ENCODE assay signal across 8 cellular contexts in genomic region chr3:183265713-183266417, GRCh38. TPM values are rescaled to one million over a fixed set of nuclear protein-coding genes. Genes with fewer than 3 reads are reported as not detected.
DNase-seq lines count a peak whose midpoint lies in the region; ATAC-seq and TF ChIP-seq lines count a peak whose summit lies in the region.

No MANE protein-coding gene starts in this region.

- TF ChIP-seq CTCF in heart left ventricle (IDR thresholded peaks at IDR 0.05): no peak
- no peak for TF ChIP-seq CTCF in thoracic aorta (IDR thresholded peaks at IDR 0.05)

- H3K4me1 ChIP-seq in heart left ventricle: peaks cover 0 to 45% (median 9%) of the 10 kb centered on the region in 12 donors
- H3K4me1 ChIP-seq in thoracic aorta (ENCODE audit: control insufficient read depth in 1 of 2, low read depth in 2 of 2): peaks cover 0 to 7% of the 10 kb centered on the region in 2 donors

- H3K27me3 ChIP-seq in heart left ventricle: no peaks in the 10 kb centered on the region
- no peaks in the 10 kb centered on the region for H3K27me3 ChIP-seq in thoracic aorta (replicated peaks; ENCODE audit: insufficient read depth)

- H3K27ac ChIP-seq in heart left ventricle: peak overlapping the region in 9 of 12 donors; percentile 13 to 79 (median 53)
- H3K27ac ChIP-seq in thoracic aorta: no peak overlapping the region

- no peak for DNase-seq in heart left ventricle
- DNase-seq in cardiac septum (ENCODE audit: low spot score): no peak
- DNase-seq in activated gamma-delta T cell treated with anti-CD3 and anti-CD28 coated beads, Interleukin-2, amount 50 U/mL, for 16 hours (ENCODE audit: low read depth): peak; percentile 36
- no peak for DNase-seq in left lobe of liver (ENCODE audit: low spot score)
- no peak for DNase-seq in thoracic aorta (ENCODE audit: low spot score)
- DNase-seq in central memory CD4-positive, alpha-beta T cell: no peak

- ATAC-seq in heart left ventricle (peak in 2 of 4 donors; percentile 23 to 75), left lobe of liver (peak; percentile 84), thoracic aorta (ENCODE audit: insufficient number of reproducible peaks, low FRiP score, low read depth) (no peak), GM19455 (IDR thresholded peaks at IDR 0.05; ENCODE audit: unreplicated experiment) (no peak), GM18858 (IDR thresholded peaks at IDR 0.05; ENCODE audit: unreplicated experiment) (no peak)

- H3K36me3 ChIP-seq in heart left ventricle (peaks cover 0 to 15% (median 9%) of the 10 kb centered on the region in 9 donors), thoracic aorta (no peaks in the 10 kb centered on the region)

- TF ChIP-seq POLR2A in heart left ventricle (IDR thresholded peaks at IDR 0.05): no peak

- H3K9me3 ChIP-seq in heart left ventricle: no peaks in the 10 kb centered on the region
- no peaks in the 10 kb centered on the region for H3K9me3 ChIP-seq in thoracic aorta

- 65 to 77% (median 71%) methylated on average over 5 of the region's 5 CpGs for WGBS in heart left ventricle, 4 donors

- H3K4me3 ChIP-seq in heart left ventricle (peak overlapping the region in 5 of 12 donors; percentile 19 to 40 (median 28)), thoracic aorta (peak overlapping the region; percentile 33)

- intact Hi-C loops in heart left ventricle (cut with DNase I): no loop called here
- intact Hi-C loops in cardiac septum (cut with DNase I): no loop called here

RNA-seq across cellular contexts. Expression of gene B3GNT5, which starts 12.8 kb away (rescaled TPM):
- total RNA-seq in heart left ventricle: 10 to 100 TPM in 1 of 9 donors, 1 to 10 TPM in 7, under 1 TPM in 1; 0.87 to 12.3 (median 3.6) TPM
- polyA plus RNA-seq in heart left ventricle: 1 to 10 TPM; 1.1 to 3.0 TPM
- 3.2 TPM for total RNA-seq in cardiac septum
- total RNA-seq in left lobe of liver: 0.70 TPM
- total RNA-seq in thoracic aorta: 1 to 10 TPM; 3.1 to 7.5 TPM

Comparison
In these comparisons a context has a peak if more than half of its experiments do, and no peak if none do; other contexts are left out.
1. H3K27ac ChIP-seq: peak in heart left ventricle (9 of 12); none in thoracic aorta (0 of 2).